Comparison of ENCODE assay signal across 1 cellular context in the genomic region with DNA sequence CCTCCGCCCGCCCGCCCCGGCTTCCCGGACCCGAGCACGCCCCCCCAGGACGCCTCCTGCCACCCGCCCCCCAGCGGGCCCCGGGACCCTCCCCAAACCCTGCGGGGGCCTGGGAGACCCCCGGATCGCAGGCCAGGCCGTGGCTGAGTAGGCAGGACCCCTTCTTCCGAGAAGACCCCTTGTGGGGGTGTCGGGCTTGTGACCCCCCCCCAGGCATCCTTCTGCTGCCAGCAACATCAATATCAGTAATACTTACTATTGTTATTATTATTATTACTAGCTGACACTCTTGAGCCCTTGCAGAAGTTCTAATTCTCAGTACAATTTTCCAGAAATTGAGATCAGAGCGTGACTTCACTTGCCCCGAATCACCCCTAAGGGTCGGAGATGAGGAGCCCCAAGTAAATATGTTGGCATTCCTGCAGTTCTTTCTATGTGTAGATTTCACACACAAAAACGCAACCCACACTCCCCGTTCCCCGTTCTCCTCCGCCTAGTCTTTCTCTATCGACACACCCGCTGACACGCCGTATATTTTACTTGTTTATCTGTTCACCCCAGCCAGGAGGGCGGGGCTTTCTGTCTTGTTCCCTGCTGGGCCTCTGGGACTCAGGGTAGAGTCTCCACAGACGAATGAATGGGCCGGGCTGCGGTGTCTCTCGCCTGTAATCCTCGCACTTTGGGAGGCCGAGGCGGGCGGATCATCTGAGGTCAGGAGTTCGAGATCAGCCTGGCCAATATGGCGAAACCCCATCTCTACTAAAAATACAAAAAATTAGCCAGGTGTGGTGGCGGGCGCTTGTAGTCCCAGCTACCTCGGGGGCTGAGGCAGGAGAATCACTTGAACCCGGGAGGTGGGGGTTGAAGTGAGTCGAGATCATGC.
TF ChIP-seq lines count a peak whose summit lies in the region.

No MANE protein-coding gene starts in this region.

TF ChIP-seq in endothelial cell of umbilical vein, 7 proteins besides CTCF, POLR2A, EP300 and RAD21:
- TF ChIP-seq EZH2 (IDR thresholded peaks at IDR 0.05; ENCODE audit: borderline replicate concordance, low read depth, low read length, severe bottlenecking), result no peak
- no peak for TF ChIP-seq POLR2AphosphoS5 (IDR thresholded peaks at IDR 0.05; ENCODE audit: insufficient read depth, low read depth, low read length)
- TF ChIP-seq MYC (IDR thresholded peaks at IDR 0.05; ENCODE audit: low read depth, low read length), result no peak
- TF ChIP-seq FOS (IDR thresholded peaks at IDR 0.05; ENCODE audit: borderline replicate concordance, insufficient read depth, low read length), result no peak
- TF ChIP-seq JUN (IDR thresholded peaks at IDR 0.05; ENCODE audit: borderline replicate concordance, insufficient read depth, insufficient read length, low read depth), result no peak
- TF ChIP-seq, protein P1, sequence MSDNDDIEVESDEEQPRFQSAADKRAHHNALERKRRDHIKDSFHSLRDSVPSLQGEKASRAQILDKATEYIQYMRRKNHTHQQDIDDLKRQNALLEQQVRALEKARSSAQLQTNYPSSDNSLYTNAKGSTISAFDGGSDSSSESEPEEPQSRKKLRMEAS (IDR thresholded peaks at IDR 0.05; ENCODE audit: insufficient read depth, insufficient read length), result no peak
- no peak for TF ChIP-seq GATA2 (IDR thresholded peaks at IDR 0.05; ENCODE audit: insufficient read depth, insufficient read length, low read depth, low read length)
